In genomic region chr10:29543715-29544114, GRCh38 we compare ENCODE assay signal across 26 cellular contexts.
DNase-seq lines count a peak whose midpoint lies in the region; ATAC-seq and TF ChIP-seq lines count a peak whose summit lies in the region.
"Had no signal": no experiment of that assay in that cellular context is flagged by ENCODE, and none has a peak within 500 bp of the region (broad histone marks: within the 10 kb centered on the region; RNA-seq: fewer than 3 reads in every experiment).

No MANE protein-coding gene starts in this region.

- peaks cover 15% of the 10 kb centered on the region for H3K4me1 ChIP-seq in A673 (ENCODE audit: insufficient read depth, low read length, poor library complexity, severe bottlenecking)
- H3K4me1 ChIP-seq in BLaER1 treated with 17β-estradiol and CSF1 and Interleukin-3, amounts not matched to agents 10 nM and 100 nM, result peaks cover 0 to 20% (median 14%) of the 10 kb centered on the region in 10 experiments; a peak in 18 of 20 replicates
- H3K4me1 ChIP-seq in mucosa of descending colon (ENCODE audit: low read depth), result no peaks in the 10 kb centered on the region
- H3K4me1 ChIP-seq: right lobe of liver, upper lobe of left lung had no signal

- H3K9ac ChIP-seq in BLaER1 treated with 17β-estradiol and CSF1 and Interleukin-3, amounts not matched to agents 10 nM and 100 nM, result no peak overlapping the region

- DNase-seq in A673 (ENCODE audit: low spot score) (peak; percentile 27), NCI-H1436 (lab: John Stamatoyannopoulos, UW) (peak; percentile 50), mucosa of descending colon (no peak), OCI-M1 (lab: John Stamatoyannopoulos, UW) (no peak)
- DNase-seq in activated CD4-positive, alpha-beta T cell treated with anti-CD3 and anti-CD28 coated beads for 36 hours, result no peak
- DNase-seq: activated CD4-positive, alpha-beta T cell treated with anti-CD3 and anti-CD28 coated beads, Interleukin-2, amount 10 ng/mL, durations not matched to agents 7 days and 5 days; activated naive CD4-positive, alpha-beta T cell; activated T-cell treated with anti-CD3 and anti-CD28 coated beads, Interleukin-2, amount 50 U/mL, for 24 hours; GOT3; kidney; mammary epithelial cell; NCI-H1105 treated with DMSO at 0.1 percent for 48 hours; NCI-H2081; NK-92 treated with Interleukin-12 subunit alpha and Interleukin-12 subunit beta, amount 100 ng/mL, for 24 hours; right lobe of liver; SIG-M5; stimulated activated CD4-positive, alpha-beta T cell treated with anti-CD3 and anti-CD28 coated beads, Interleukin-4, amount 100 ng/mL, for 24 hours; substantia nigra; SW 1271; T-helper 9 cell; upper lobe of left lung; WERI-Rb-1 had no signal

- no peaks in the 10 kb centered on the region for H3K9me3 Mint-ChIP-seq in activated CD4-positive, alpha-beta T cell treated with anti-CD3 and anti-CD28 coated beads for 36 hours (ENCODE audit: low read depth)
- H3K9me3 Mint-ChIP-seq: activated CD4-positive, alpha-beta T cell treated with anti-CD3 and anti-CD28 coated beads, Interleukin-2, amount 10 ng/mL, durations not matched to agents 7 days and 5 days; activated T-cell treated with anti-CD3 and anti-CD28 coated beads, Interleukin-2, amount 50 U/mL, for 24 hours; stimulated activated effector memory CD8-positive, alpha-beta T cell treated with anti-CD3 and anti-CD28 coated beads, Interleukin-12 subunit alpha, Interleukin-12 subunit beta, amount 100 ng/mL, for 72 hours had no signal

- TF ChIP-seq CTCF in A673 (conservative IDR thresholded peaks at IDR 0.05; ENCODE audit: low read depth, low read length) (no peak), mucosa of descending colon (IDR thresholded peaks at IDR 0.05) (no peak)

- no peak overlapping the region for H3K4me3 ChIP-seq in A673 (ENCODE audit: low read depth, low read length, poor library complexity, severe bottlenecking)
- no peak overlapping the region for H3K4me3 ChIP-seq in BLaER1 treated with 17β-estradiol and CSF1 and Interleukin-3, amounts not matched to agents 10 nM and 100 nM
- no peak overlapping the region for H3K4me3 ChIP-seq in mucosa of descending colon
- H3K4me3 ChIP-seq: right lobe of liver, upper lobe of left lung had no signal

- H3K27ac Mint-ChIP-seq in activated CD4-positive, alpha-beta T cell treated with anti-CD3 and anti-CD28 coated beads for 36 hours, result no peak overlapping the region
- H3K27ac Mint-ChIP-seq: activated CD4-positive, alpha-beta T cell treated with anti-CD3 and anti-CD28 coated beads, Interleukin-2, amount 10 ng/mL, durations not matched to agents 7 days and 5 days; activated T-cell treated with anti-CD3 and anti-CD28 coated beads, Interleukin-2, amount 50 U/mL, for 24 hours; stimulated activated effector memory CD8-positive, alpha-beta T cell treated with anti-CD3 and anti-CD28 coated beads, Interleukin-12 subunit alpha, Interleukin-12 subunit beta, amount 100 ng/mL, for 72 hours had no signal

- H3K4me2 ChIP-seq in BLaER1 treated with 17β-estradiol and CSF1 and Interleukin-3, amounts not matched to agents 10 nM and 100 nM, result peak overlapping the region in 6 of 11 experiments; percentile 11 to 49 (median 23); a peak in 8 of 22 replicates

- CTCF ChIA-PET in A673 (lab: Charles Lee), result no interaction called here
- CTCF ChIA-PET in activated CD4-positive, alpha-beta T cell treated with anti-CD3 and anti-CD28 coated beads for 36 hours (lab: Charles Lee), result interaction anchor here (1.2 kb wide), 1 partner anchor 31 kb away, joined by 3 read pairs; no protein-coding TSS in a partner anchor

- intact Hi-C loops in A673 (cut with micrococcal nuclease; ENCODE audit: unreplicated experiment), result no loop called here
- intact Hi-C loops in mucosa of descending colon (cut with DNase I, micrococcal nuclease), result no loop called here
- intact Hi-C loops in activated CD4-positive, alpha-beta T cell treated with anti-CD3 and anti-CD28 coated beads for 36 hours (cut with DNase I, micrococcal nuclease), result no loop called here

- H3K4me3 Mint-ChIP-seq in activated CD4-positive, alpha-beta T cell treated with anti-CD3 and anti-CD28 coated beads for 36 hours, result no peak overlapping the region
- H3K4me3 Mint-ChIP-seq: activated CD4-positive, alpha-beta T cell treated with anti-CD3 and anti-CD28 coated beads, Interleukin-2, amount 10 ng/mL, durations not matched to agents 7 days and 5 days; activated T-cell treated with anti-CD3 and anti-CD28 coated beads, Interleukin-2, amount 50 U/mL, for 24 hours; stimulated activated effector memory CD8-positive, alpha-beta T cell treated with anti-CD3 and anti-CD28 coated beads, Interleukin-12 subunit alpha, Interleukin-12 subunit beta, amount 100 ng/mL, for 72 hours had no signal

- no peaks in the 10 kb centered on the region for H3K27me3 Mint-ChIP-seq in activated CD4-positive, alpha-beta T cell treated with anti-CD3 and anti-CD28 coated beads for 36 hours
- H3K27me3 Mint-ChIP-seq: activated CD4-positive, alpha-beta T cell treated with anti-CD3 and anti-CD28 coated beads, Interleukin-2, amount 10 ng/mL, durations not matched to agents 7 days and 5 days; activated T-cell treated with anti-CD3 and anti-CD28 coated beads, Interleukin-2, amount 50 U/mL, for 24 hours had no signal

- no peak overlapping the region for H3K27ac ChIP-seq in A673 (ENCODE audit: low read depth, low read length, poor library complexity, severe bottlenecking)
- no peak overlapping the region for H3K27ac ChIP-seq in BLaER1 treated with 17β-estradiol and CSF1 and Interleukin-3, amounts not matched to agents 10 nM and 100 nM
- H3K27ac ChIP-seq: right lobe of liver, upper lobe of left lung, WERI-Rb-1 had no signal

- 0 out of 22 replicates have a peak, but pooled peaks cover 0 to 3% (median 0%) of the 10 kb centered on the region in 11 experiments for H4K20me1 ChIP-seq in BLaER1 treated with 17β-estradiol and CSF1 and Interleukin-3, amounts not matched to agents 10 nM and 100 nM

- peaks cover 11% of the 10 kb centered on the region for H3K4me1 Mint-ChIP-seq in activated CD4-positive, alpha-beta T cell treated with anti-CD3 and anti-CD28 coated beads for 36 hours

- H3K9me3 ChIP-seq in A673 (ENCODE audit: low read depth, low read length, poor library complexity, severe bottlenecking) (no peaks in the 10 kb centered on the region), mucosa of descending colon (no peaks in the 10 kb centered on the region)
- no peaks in the 10 kb centered on the region for H3K9me3 ChIP-seq in BLaER1 treated with 17β-estradiol and CSF1 and Interleukin-3, amounts not matched to agents 10 nM and 100 nM (replicated peaks in 1 of 11)
- H3K9me3 ChIP-seq: right lobe of liver, upper lobe of left lung had no signal

- no peaks in the 10 kb centered on the region for H3K27me3 ChIP-seq in A673 (replicated peaks; ENCODE audit: insufficient read depth, low read depth, low read length, poor library complexity)
- no peaks in the 10 kb centered on the region for H3K27me3 ChIP-seq in BLaER1 treated with 17β-estradiol and CSF1 and Interleukin-3, amounts not matched to agents 10 nM and 100 nM
- H3K27me3 ChIP-seq: right lobe of liver, upper lobe of left lung had no signal

- POLR2A ChIA-PET in A673 (lab: Charles Lee; ENCODE audit: low non-redundant PET), result no interaction called here
- POLR2A ChIA-PET in activated CD4-positive, alpha-beta T cell treated with anti-CD3 and anti-CD28 coated beads for 36 hours (lab: Charles Lee), result interaction anchor here (0.5 kb wide), 1 partner anchor 110 kb away, joined by 4 read pairs; no protein-coding TSS in a partner anchor

- peaks cover 8% of the 10 kb centered on the region for H3K36me3 Mint-ChIP-seq in activated CD4-positive, alpha-beta T cell treated with anti-CD3 and anti-CD28 coated beads for 36 hours (ENCODE audit: low read depth)

- peak; percentile 61 for ATAC-seq in mucosa of descending colon
- no peak for ATAC-seq in GM21447 (IDR thresholded peaks at IDR 0.05; ENCODE audit: unreplicated experiment)
- no peak for ATAC-seq in activated CD4-positive, alpha-beta T cell treated with anti-CD3 and anti-CD28 coated beads for 36 hours
- ATAC-seq: Panc1; right lobe of liver; stimulated activated effector memory CD8-positive, alpha-beta T cell treated with anti-CD3 and anti-CD28 coated beads, Interleukin-12 subunit alpha, Interleukin-12 subunit beta, amount 100 ng/mL, for 72 hours had no signal

- BruUV-seq in A673 (replicated peaks; lab: Mats Ljungman, UMichigan), result no TSS peak

- H3K36me3 ChIP-seq in A673 (ENCODE audit: insufficient read depth, low read length, poor library complexity, severe bottlenecking), result no peaks in the 10 kb centered on the region
- peaks cover 0 to 45% (median 8%) of the 10 kb centered on the region in 11 experiments; a peak in 15 of 22 replicates for H3K36me3 ChIP-seq in BLaER1 treated with 17β-estradiol and CSF1 and Interleukin-3, amounts not matched to agents 10 nM and 100 nM
- H3K36me3 ChIP-seq in mucosa of descending colon (ENCODE audit: low read depth), result no peaks in the 10 kb centered on the region
- H3K36me3 ChIP-seq: right lobe of liver, WERI-Rb-1 had no signal

Comparison
In these comparisons a context has a peak if more than half of its experiments do, and no peak if none do; other contexts are left out.
1. DNase-seq: peak in A673 (single experiment) and NCI-H1436 (single experiment); none in mucosa of descending colon (0 of 3), OCI-M1 (single experiment) and activated CD4-positive, alpha-beta T cell treated with anti-CD3 and anti-CD28 coated beads for 36 hours (single experiment).